Comparison of ENCODE assay signal across 13 cellular contexts in the genomic region with DNA sequence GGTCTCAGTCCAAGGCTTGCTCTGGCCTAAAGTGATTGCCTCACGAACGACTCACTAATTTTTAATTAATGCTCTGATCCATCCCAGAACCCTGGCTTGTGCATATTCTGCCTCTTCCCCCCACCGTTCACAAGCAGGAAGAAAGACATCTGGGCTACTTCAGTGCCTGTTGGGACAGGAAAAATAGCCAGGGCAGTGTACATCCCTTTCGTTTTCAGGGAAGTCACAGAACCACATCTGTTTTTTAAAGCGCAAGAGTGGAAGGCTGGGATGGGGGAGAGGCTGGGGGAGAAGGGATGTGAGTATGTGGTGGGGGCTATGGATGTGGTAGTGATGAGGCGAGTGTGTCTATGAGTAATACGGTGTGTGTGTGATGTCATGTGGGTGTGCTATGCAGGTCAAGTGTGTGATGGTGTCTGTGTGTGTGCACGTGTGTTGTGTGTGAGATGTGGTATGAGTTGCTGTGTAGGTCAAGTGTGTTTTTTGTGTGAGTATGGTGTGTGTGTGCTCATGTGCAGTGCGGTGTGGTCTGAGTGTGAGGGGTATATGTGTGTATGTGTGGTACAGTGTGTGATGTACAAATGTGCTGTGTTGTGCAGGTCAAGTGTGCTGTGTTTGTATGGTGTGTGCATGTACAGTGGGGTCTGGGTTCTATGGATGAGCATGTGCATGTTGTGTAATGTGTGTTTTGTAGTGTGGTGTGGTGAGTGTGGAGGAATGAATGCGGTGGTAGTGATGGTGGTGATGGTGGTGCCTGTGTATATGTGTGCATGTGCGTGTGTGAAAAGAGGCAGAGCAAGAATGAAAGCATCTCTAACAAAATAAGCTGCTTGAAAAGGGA.
DNase-seq lines count a peak whose midpoint lies in the region; ATAC-seq and TF ChIP-seq lines count a peak whose summit lies in the region.
"Had no signal": no experiment of that assay in that cellular context is flagged by ENCODE, and none has a peak within 500 bp of the region (broad histone marks: within the 10 kb centered on the region; RNA-seq: fewer than 3 reads in every experiment).

No MANE protein-coding gene starts in this region.

- no peak overlapping the region for H2BK15ac ChIP-seq in mesendoderm (replicated peaks; ENCODE audit: low read depth)

- H3F3A ChIP-seq in smooth muscle cell (ENCODE audit: low read depth), result no peaks in the 10 kb centered on the region

- WGBS in mesendoderm (ENCODE audit: extremely low coverage, insufficient coverage, low lambda C conversion rate), result 100% methylated on average over 2 of the region's 11 CpGs
- 77% methylated on average over 11 of the region's 11 CpGs for WGBS in smooth muscle cell (ENCODE audit: low lambda C conversion rate)

- H3K27ac ChIP-seq in mesendoderm (ENCODE audit: low read depth, low read length) (no peak overlapping the region), smooth muscle cell (ENCODE audit: low read depth) (no peak overlapping the region)
- H3K27ac ChIP-seq: RWPE1 had no signal

- no peak overlapping the region for H3K56ac ChIP-seq in mesendoderm (ENCODE audit: low read length)

- H4K8ac ChIP-seq in mesendoderm (ENCODE audit: low read depth, low read length), result no peak overlapping the region

- H3K4ac ChIP-seq in mesendoderm (ENCODE audit: low read depth, low read length), result no peak overlapping the region

- H3K27me3 Mint-ChIP-seq in WTC11 (ENCODE audit: low read depth), result peaks cover 15% of the 10 kb centered on the region

- no peaks in the 10 kb centered on the region for H3K79me1 ChIP-seq in mesendoderm (ENCODE audit: low read length)

- H3K4me3 Mint-ChIP-seq in WTC11, result no peak overlapping the region

- no peaks in the 10 kb centered on the region for H3K9me3 ChIP-seq in smooth muscle cell (replicated peaks; ENCODE audit: low read depth)
- H3K9me3 ChIP-seq: BE2C had no signal

- H3K23ac ChIP-seq in mesendoderm (ENCODE audit: low read length), result peak overlapping the region; percentile 70

- no peaks in the 10 kb centered on the region for H3K9me3 Mint-ChIP-seq in WTC11

- CTCF ChIA-PET in WTC11 (lab: Charles Lee), result interaction anchor here (1.1 to 1.9 kb wide), 2 partner anchors 70 to 240 kb away, joined by 4 to 9 read pairs; partner anchors contain the start of gene OLFML3

- H3K9ac ChIP-seq in mesendoderm (ENCODE audit: low read length) (no peak overlapping the region), smooth muscle cell (ENCODE audit: low read depth) (no peak overlapping the region)

- H3K4me3 ChIP-seq in HFF-Myc (replicated peaks; ENCODE audit: low read depth, low read length) (no peak overlapping the region), mesendoderm (ENCODE audit: low read length) (no peak overlapping the region), smooth muscle cell (no peak overlapping the region), H7 (ENCODE audit: insufficient read depth, low read depth, low read length) (no peak overlapping the region)

- H3K36me3 ChIP-seq in mesendoderm (ENCODE audit: control insufficient read depth, insufficient read depth, low read length), result no peaks in the 10 kb centered on the region
- no peaks in the 10 kb centered on the region for H3K36me3 ChIP-seq in smooth muscle cell (ENCODE audit: low read depth)
- H3K36me3 ChIP-seq in H7 (replicated peaks; ENCODE audit: control insufficient read depth, insufficient read depth, low read length), result no peaks in the 10 kb centered on the region
- H3K36me3 ChIP-seq: BE2C had no signal

- no peak overlapping the region for H2BK120ac ChIP-seq in mesendoderm (ENCODE audit: low read depth, low read length)

- no peak for ATAC-seq in WTC11

- POLR2A ChIA-PET in WTC11 (lab: Charles Lee), result no interaction called here

- H4K5ac ChIP-seq in mesendoderm (ENCODE audit: low read length), result no peak overlapping the region

- H3K18ac ChIP-seq in mesendoderm (ENCODE audit: low read length), result no peak overlapping the region

- peak overlapping the region; percentile 6 for H2AFZ ChIP-seq in smooth muscle cell (ENCODE audit: low read depth)

- DNase-seq in HFF-Myc (ENCODE audit: extremely low read depth, low read depth) (peak; percentile 15), WTC11 (ENCODE audit: low spot score) (no peak), mesendoderm (no peak), smooth muscle cell (lab: John Stamatoyannopoulos, UW; ENCODE audit: unreplicated experiment) (no peak), NCI-H1436 (lab: John Stamatoyannopoulos, UW) (no peak), H7 (no peak)
- DNase-seq in activated CD4-positive, alpha-beta T cell treated with anti-CD3 and anti-CD28 coated beads, Interleukin-2, amount 50 U/mL, for 1 hour, result no peak
- no peak for DNase-seq in activated CD4-positive, alpha-beta T cell treated with anti-CD3 and anti-CD28 coated beads, Interleukin-2, amount 50 U/mL, for 4 hours
- DNase-seq: activated CD4-positive, alpha-beta T cell treated with anti-CD3 and anti-CD28 coated beads for 48 hours; activated T-cell treated with anti-CD3 and anti-CD28 coated beads, Interleukin-2, amount 50 U/mL, for 1 hour; BE2C; NCI-H1048 had no signal

- H3K4me2 ChIP-seq in mesendoderm (ENCODE audit: low read length) (no peak overlapping the region), smooth muscle cell (no peak overlapping the region)

- no peak for TF ChIP-seq CTCF in HFF-Myc (IDR thresholded peaks at IDR 0.05; ENCODE audit: low read depth, low read length, missing control alignments)
- TF ChIP-seq CTCF in WTC11 (IDR thresholded peaks at IDR 0.05), result no peak
- no peak for TF ChIP-seq CTCF in smooth muscle cell (IDR thresholded peaks at IDR 0.05; ENCODE audit: borderline replicate concordance, insufficient read depth, poor library complexity, severe bottlenecking)

- no peaks in the 10 kb centered on the region for H3K36me3 Mint-ChIP-seq in WTC11

- H3K27me3 ChIP-seq in mesendoderm (ENCODE audit: insufficient read depth, low read length, poor library complexity) (no peaks in the 10 kb centered on the region), smooth muscle cell (ENCODE audit: low read depth) (peaks cover under 1% of the 10 kb centered on the region), H7 (ENCODE audit: control insufficient read depth, insufficient read depth, low read length) (no peaks in the 10 kb centered on the region; the same call in 1 of the 2 replicates)

- H3K4me1 Mint-ChIP-seq in WTC11, result peaks cover 32% of the 10 kb centered on the region

- no peaks in the 10 kb centered on the region for H4K20me1 ChIP-seq in smooth muscle cell (ENCODE audit: low read depth)

- H3K4me1 ChIP-seq in mesendoderm (ENCODE audit: control insufficient read depth, low read depth, low read length) (no peaks in the 10 kb centered on the region), smooth muscle cell (ENCODE audit: low read depth) (no peaks in the 10 kb centered on the region)
- H3K4me1 ChIP-seq: BE2C had no signal

- H2AK5ac ChIP-seq in mesendoderm (ENCODE audit: low read length), result peak overlapping the region; percentile 3

- peak overlapping the region; percentile 8; the same call in 1 of the 2 replicates for H3K27ac Mint-ChIP-seq in WTC11

- H2BK5ac ChIP-seq in mesendoderm (ENCODE audit: low read length), result no peak overlapping the region

- H3K79me2 ChIP-seq in mesendoderm (ENCODE audit: control insufficient read depth, insufficient read depth, low read length) (no peaks in the 10 kb centered on the region), smooth muscle cell (ENCODE audit: low read depth) (no peaks in the 10 kb centered on the region)

TF ChIP-seq in WTC11, 78 proteins besides CTCF, POLR2A, EP300 and RAD21:
- TF ChIP-seq ZNF317 (CRISPR knock-in tag; IDR thresholded peaks at IDR 0.05; ENCODE audit: borderline replicate concordance, low read depth) (no peak), NFATC4 (CRISPR knock-in tag; IDR thresholded peaks at IDR 0.05) (no peak), IRF2 (CRISPR knock-in tag; IDR thresholded peaks at IDR 0.05; ENCODE audit: borderline replicate concordance, low read depth) (no peak), NFE2L1 (CRISPR knock-in tag; IDR thresholded peaks at IDR 0.05) (0 out of 2 replicates have a peak, but pooled peaks have one; percentile 32), KAT7 (CRISPR knock-in tag; IDR thresholded peaks at IDR 0.05; ENCODE audit: borderline replicate concordance) (no peak), GTF2I (CRISPR knock-in tag; conservative IDR thresholded peaks at IDR 0.05) (no peak)
- TF ChIP-seq, protein P1, sequence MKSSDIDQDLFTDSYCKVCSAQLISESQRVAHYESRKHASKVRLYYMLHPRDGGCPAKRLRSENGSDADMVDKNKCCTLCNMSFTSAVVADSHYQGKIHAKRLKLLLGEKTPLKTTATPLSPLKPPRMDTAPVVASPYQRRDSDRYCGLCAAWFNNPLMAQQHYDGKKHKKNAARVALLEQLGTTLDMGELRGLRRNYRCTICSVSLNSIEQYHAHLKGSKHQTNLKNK (CRISPR knock-in tag; IDR thresholded peaks at IDR 0.05), result no peak
